ENCODE assay signal across 14 cellular contexts in the genomic region with DNA sequence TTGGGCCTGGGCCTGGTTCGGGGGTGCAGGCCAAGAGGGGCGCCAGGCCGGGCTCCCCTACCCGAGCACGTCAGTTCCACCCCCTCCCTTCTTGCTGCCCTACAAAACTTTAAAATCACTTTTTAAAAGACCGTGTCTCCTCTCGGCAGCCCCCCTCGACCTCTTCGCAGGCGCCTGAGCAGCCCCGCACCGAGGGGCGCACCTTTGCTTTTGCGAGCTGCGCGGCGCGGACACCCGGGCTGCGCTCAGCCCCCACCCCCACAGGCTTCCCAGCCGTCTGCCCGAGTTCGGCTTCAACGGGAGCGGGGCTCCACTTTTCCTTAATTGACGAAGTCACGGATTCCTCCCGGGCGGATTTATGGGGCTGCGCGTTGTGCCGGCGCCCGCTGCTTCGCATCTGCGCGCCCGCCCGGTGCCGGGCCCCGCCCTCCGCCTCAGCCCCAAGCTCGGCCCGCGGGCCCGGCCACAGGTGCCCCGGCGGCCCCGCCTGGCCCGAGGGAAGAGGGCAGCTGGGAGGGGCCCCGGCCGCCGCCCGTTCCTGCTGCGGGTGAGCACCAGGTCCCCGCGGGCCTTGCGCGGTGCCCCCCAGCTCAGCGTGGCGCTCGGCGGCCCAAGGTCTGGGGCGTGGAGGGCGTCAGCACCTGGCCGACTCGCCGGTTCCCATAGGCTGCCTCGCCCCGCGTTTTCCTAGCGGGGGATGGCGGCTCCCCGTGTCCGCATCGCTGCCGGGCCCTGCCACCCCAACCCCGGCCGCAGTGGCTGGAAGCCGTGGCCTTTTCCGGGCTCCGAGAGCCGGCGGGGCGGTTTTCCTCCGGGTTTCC. TPM values are rescaled to one million over a fixed set of nuclear protein-coding genes. Genes with fewer than 3 reads are reported as not detected.
DNase-seq lines count a peak whose midpoint lies in the region; ATAC-seq, FAIRE-seq and TF ChIP-seq lines count a peak whose summit lies in the region.
"Had no signal": no experiment of that assay in that cellular context is flagged by ENCODE, and none has a peak within 500 bp of the region (broad histone marks: within the 10 kb centered on the region; RNA-seq: fewer than 3 reads in every experiment).

No MANE protein-coding gene starts in this region.

- H3K18ac ChIP-seq in H1 (ENCODE audit: extremely low read depth, low read length): no peak overlapping the region

- H4K91ac ChIP-seq in H1 (replicated peaks; ENCODE audit: insufficient read length, low read length): no peak overlapping the region

- no peak overlapping the region for H4K5ac ChIP-seq in H1 (ENCODE audit: insufficient read length, low read depth, low read length)

- H3K56ac ChIP-seq in H1 (replicated peaks; ENCODE audit: insufficient read length, low read depth, low read length): no peak overlapping the region

- H3K79me1 ChIP-seq in H1 (ENCODE audit: low read depth, low read length): no peaks in the 10 kb centered on the region

- no peak for TF ChIP-seq EP300 in H1 (IDR thresholded peaks at IDR 0.05; ENCODE audit: borderline replicate concordance in 1 of 2, low read depth in 2 of 2, low read length in 2 of 2)
- TF ChIP-seq EP300 in neural cell (conservative IDR thresholded peaks at IDR 0.05; ENCODE audit: poor library complexity, severe bottlenecking): no peak

- H3K4me2 ChIP-seq in H1 (ENCODE audit: insufficient read depth in 1 of 2, low read depth in 2 of 2, low read length in 2 of 2): peak overlapping the region; percentile 53 to 62
- H3K4me2 ChIP-seq in neural cell (ENCODE audit: low read length): no peak overlapping the region
- H3K4me2 ChIP-seq: BLaER1 had no signal

- H3K27me3 ChIP-seq in heart right ventricle (peaks cover 45 to 100% (median 99%) of the 10 kb centered on the region in 7 donors), H1 (replicated peaks in 1 of 4; ENCODE audit: control insufficient read depth in 3 of 4, extremely low read depth in 1 of 4, insufficient read depth in 3 of 4, low read length in 3 of 4) (peaks cover 83 to 100% (median 91%) of the 10 kb centered on the region in 4 experiments), neural cell (ENCODE audit: insufficient read depth, low read depth, low read length) (peaks cover 100% of the 10 kb centered on the region), upper lobe of right lung (peaks cover 95% of the 10 kb centered on the region)

- no peak overlapping the region for H3K23ac ChIP-seq in H1 (ENCODE audit: insufficient read length)

- FAIRE-seq in H1 (lab: Jason Lieb, UNC): no peak

- no peaks in the 10 kb centered on the region for H3K9me2 ChIP-seq in neural cell (ENCODE audit: insufficient read depth, low read length)

- no peak overlapping the region for H3K9ac ChIP-seq in H1 (replicated peaks in 1 of 4; ENCODE audit: extremely low read depth in 1 of 4, low read depth in 3 of 4, low read length in 3 of 4)
- no peak overlapping the region for H3K9ac ChIP-seq in neural cell (ENCODE audit: low read length)
- H3K9ac ChIP-seq: BLaER1 had no signal

- no peak overlapping the region for H2BK20ac ChIP-seq in H1 (ENCODE audit: low read length)

- H3K27ac ChIP-seq in heart right ventricle (no peak overlapping the region), H1 (ENCODE audit: low read depth, low read length) (no peak overlapping the region), neural cell (ENCODE audit: low read length) (no peak overlapping the region), upper lobe of right lung (no peak overlapping the region)
- H3K27ac ChIP-seq: BLaER1, WERI-Rb-1 had no signal

- H2BK5ac ChIP-seq in H1 (ENCODE audit: low read depth, low read length): no peak overlapping the region

- no peak for DNase-seq in heart right ventricle
- DNase-seq in Right ventricle myocardium superior: no peak
- peak in 1 of 2 experiments; percentile 70 for DNase-seq in H1 (ENCODE audit: low read depth in 1 of 2, low spot score in 2 of 2)
- DNase-seq in upper lobe of right lung: peak; percentile 48
- no peak for DNase-seq in effector CD8-positive, alpha-beta T cell (lab: John Stamatoyannopoulos, UW)
- DNase-seq in SKM-1 treated with dmso at 0.1 percent for 144 hours (lab: John Stamatoyannopoulos, UW; ENCODE audit: unreplicated experiment): no peak
- DNase-seq in SKM-1 (lab: John Stamatoyannopoulos, UW; ENCODE audit: unreplicated experiment): no peak
- DNase-seq: anterior cingulate cortex, WERI-Rb-1 had no signal

- H2BK120ac ChIP-seq in H1 (replicated peaks; ENCODE audit: low read depth, low read length): no peak overlapping the region

- H3K9me3 ChIP-seq in heart right ventricle (no peaks in the 10 kb centered on the region), H1 (ENCODE audit: insufficient read depth in 2 of 2, low read depth in 1 of 2, low read length in 1 of 2) (no peaks in the 10 kb centered on the region), neural cell (ENCODE audit: low read length) (peaks cover 7% of the 10 kb centered on the region), upper lobe of right lung (no peaks in the 10 kb centered on the region)

- peaks cover 4% of the 10 kb centered on the region; the same call in 1 of the 2 replicates for H3K23me2 ChIP-seq in H1 (ENCODE audit: low read depth, low read length)

- no peaks in the 10 kb centered on the region for H3F3A ChIP-seq in neural cell (ENCODE audit: insufficient read depth, low read length, poor library complexity, severe bottlenecking)

- H3K36me3 ChIP-seq in heart right ventricle (no peaks in the 10 kb centered on the region), H1 (ENCODE audit: control insufficient read depth in 2 of 4, insufficient read depth in 4 of 4, low read length in 3 of 4) (peaks cover 0 to 5% (median 0%) of the 10 kb centered on the region in 4 experiments; a peak in 1 of 8 replicates), neural cell (ENCODE audit: insufficient read depth, low read length) (no peaks in the 10 kb centered on the region), upper lobe of right lung (no peaks in the 10 kb centered on the region)
- H3K36me3 ChIP-seq: BLaER1, WERI-Rb-1 had no signal

- H3K4ac ChIP-seq in H1 (replicated peaks; ENCODE audit: insufficient read length, low read depth, low read length): no peak overlapping the region

- no peaks in the 10 kb centered on the region for H3K79me2 ChIP-seq in H1 (ENCODE audit: control insufficient read depth in 1 of 2, insufficient read depth in 2 of 2, low read length in 2 of 2)
- no peaks in the 10 kb centered on the region for H3K79me2 ChIP-seq in neural cell (replicated peaks; ENCODE audit: insufficient read depth, low read length)

- H3K4me3 ChIP-seq in heart right ventricle (peak overlapping the region in 6 of 10 donors; percentile 3 to 26 (median 18)), H1 (ENCODE audit: extremely low read depth in 1 of 4, insufficient read depth in 2 of 4, low read depth in 3 of 4, low read length in 4 of 4) (peak overlapping the region in 3 of 4 experiments; percentile 9 to 51 (median 23); a peak in 3 of 8 replicates), neural cell (ENCODE audit: low read length) (no peak overlapping the region), upper lobe of right lung (no peak overlapping the region)
- H3K4me3 ChIP-seq: BLaER1, lung had no signal

- WGBS in heart right ventricle, 2 donors: 1 to 2% methylated on average over 79 to 86 of the region's 86 CpGs
- WGBS in H1 (ENCODE audit: extremely low coverage in 1 of 2, insufficient coverage in 1 of 2, insufficient read length in 1 of 2, insufficient replicate concordance in 2 of 2, low coverage in 1 of 2, low lambda C conversion rate in 2 of 2, missing lambda C conversion rate in 1 of 2), 2 experiments: 4% methylated on average over 50 of the region's 86 CpGs; no CpG with 5 or more reads in 1 of the 2 experiments

- H4K8ac ChIP-seq in H1 (ENCODE audit: extremely low read depth, insufficient read depth, low read length): no peak overlapping the region; the same call in 1 of the 2 replicates

- TF ChIP-seq CTCF in heart right ventricle (IDR thresholded peaks at IDR 0.05) (no peak), H1 (IDR thresholded peaks at IDR 0.05; ENCODE audit: control extremely low read depth in 1 of 3, insufficient read depth in 1 of 3, low read depth in 1 of 3, low read length in 3 of 3) (no peak), neural cell (IDR thresholded peaks at IDR 0.05; ENCODE audit: poor library complexity, severe bottlenecking) (no peak), upper lobe of right lung (IDR thresholded peaks at IDR 0.05) (no peak)

- no peak overlapping the region for H3K14ac ChIP-seq in H1 (ENCODE audit: insufficient read length)

- CTCF ChIA-PET in H1 (lab: Charles Lee; ENCODE audit: partially characterized antibody): interaction anchor here (0.6 to 2.8 kb wide), 3 partner anchors 13 to 173 kb away, joined by 3 to 7 read pairs (median 4); no protein-coding TSS in a partner anchor

- POLR2A ChIA-PET in H1 (lab: Charles Lee; ENCODE audit: partially characterized antibody): interaction anchor here (1.1 to 3.6 kb wide), 4 partner anchors 11 to 21 kb away, joined by 4 to 15 read pairs (median 6); a partner anchor contains a TSS

- ATAC-seq in heart right ventricle: no peak
- no peak for ATAC-seq in Right ventricle myocardium superior (ENCODE audit: poor library complexity)
- peak; percentile 3 for ATAC-seq in upper lobe of right lung
- ATAC-seq: stimulated activated memory B cell treated with anti-CD40 and anti-IgM and Interleukin-4, amounts not matched to agents 10 μg/mL and 1 μg/mL and 100 μg/mL, for 72 hours had no signal

- H4K20me1 ChIP-seq in H1 (replicated peaks in 1 of 2; ENCODE audit: control insufficient read depth in 1 of 2, insufficient read depth in 2 of 2, low read length in 2 of 2): peaks cover 12 to 22% of the 10 kb centered on the region in 2 experiments
- H4K20me1 ChIP-seq in neural cell (ENCODE audit: insufficient read depth): no peaks in the 10 kb centered on the region

- TF ChIP-seq POLR2A in H1 (IDR thresholded peaks at IDR 0.05; ENCODE audit: control extremely low read depth in 1 of 2, low read depth in 2 of 2, low read length in 2 of 2): no peak

- no peak overlapping the region for H2AFZ ChIP-seq in H1 (ENCODE audit: low read length)
- H2AFZ ChIP-seq in neural cell (ENCODE audit: low read depth, low read length): no peak overlapping the region

- TF ChIP-seq RAD21 in H1 (IDR thresholded peaks at IDR 0.05 in 1 of 2, conservative IDR thresholded peaks at IDR 0.05 in 1 of 2; ENCODE audit: low read depth in 2 of 2, low read length in 2 of 2): no peak
- TF ChIP-seq RAD21 in neural cell (conservative IDR thresholded peaks at IDR 0.05): no peak

- H2AK5ac ChIP-seq in H1 (ENCODE audit: low read depth, low read length): no peak overlapping the region

- 0 out of 2 replicates have a peak overlapping the region, but pooled peaks have one; percentile 72 for H2BK15ac ChIP-seq in H1 (ENCODE audit: low read length)

- peaks cover 0 to 29% (median 14%) of the 10 kb centered on the region in 9 donors for H3K4me1 ChIP-seq in heart right ventricle
- H3K4me1 ChIP-seq in H1 (replicated peaks in 1 of 4; ENCODE audit: control insufficient read depth in 3 of 4, insufficient read depth in 4 of 4, low read length in 3 of 4): peaks cover 8 to 46% (median 22%) of the 10 kb centered on the region in 4 experiments
- peaks cover 9% of the 10 kb centered on the region for H3K4me1 ChIP-seq in upper lobe of right lung

- H2BK12ac ChIP-seq in H1 (ENCODE audit: low read depth, low read length): no peak overlapping the region

- intact Hi-C loops in heart right ventricle (cut with DNase I) (no loop called here), Right ventricle myocardium superior (cut with DNase I) (no loop called here), upper lobe of right lung (cut with DNase I) (no loop called here)

RNA-seq across cellular contexts. Expression of a gene that starts 10.8 kb away (rescaled TPM):
- not detected for total RNA-seq in heart right ventricle
- not detected for polyA plus RNA-seq in heart right ventricle
- total RNA-seq in Right ventricle myocardium superior: not detected
- 0.39 and 0.52 TPM in 2 replicates for total RNA-seq in H1 (2021; fragmentation: NEBNext Ultra II Directional; extraction: Animal tissue kit (Norgen Biotek cat#: 25700))
- polyA plus RNA-seq in H1 (2011; rRNA removed): not detected in 2 replicates
- 0.04 TPM for polyA plus RNA-seq in H1 (2011; cell fraction: cytosol; rRNA removed)
- 0.10 TPM for polyA plus RNA-seq in H1 (2011; cell fraction: nucleus; rRNA removed)
- polyA plus RNA-seq in H1 (2012, experiment 1 of 2): 0.11 TPM in 1 of 4 replicates, not detected in the others
- not detected for polyA plus RNA-seq in H1 (2012, experiment 2 of 2)
- polyA plus RNA-seq in H1 (2013, experiment 1 of 2): 0.10 TPM
- polyA plus RNA-seq in H1 (2013, experiment 2 of 2): 0.09 TPM
- not detected in 2 replicates for polyA minus RNA-seq in H1 (2011; rRNA and poly(A)+ RNA removed)
- not detected for polyA minus RNA-seq in H1 (2011; cell fraction: cytosol; rRNA and poly(A)+ RNA removed)
- polyA minus RNA-seq in H1 (2011; cell fraction: nucleus; rRNA and poly(A)+ RNA removed): not detected
- polyA plus RNA-seq in neural cell: not detected in 2 replicates
- not detected in 2 replicates for polyA minus RNA-seq in neural cell
- 0.93 TPM for total RNA-seq in upper lobe of right lung
- total RNA-seq: osteocyte had no signal

Comparison
In these comparisons a context has a peak if more than half of its experiments do, and no peak if none do; other contexts are left out.
1. H3K4me3 ChIP-seq: peak in heart right ventricle (6 of 10) and H1 (3 of 4); none in neural cell (single experiment) and upper lobe of right lung (single experiment).